Comparison of ENCODE assay signal across 20 cellular contexts in genomic region chr1:15427280-15427666, GRCh38. TPM values are rescaled to one million over a fixed set of nuclear protein-coding genes. Genes with fewer than 3 reads are reported as not detected.
DNase-seq lines count a peak whose midpoint lies in the region; ATAC-seq and TF ChIP-seq lines count a peak whose summit lies in the region.
"Had no signal": no experiment of that assay in that cellular context is flagged by ENCODE, and none has a peak within 500 bp of the region (broad histone marks: within the 10 kb centered on the region; RNA-seq: fewer than 3 reads in every experiment).

No MANE protein-coding gene starts in this region.

- H3K36me3 ChIP-seq in HEK293 (ENCODE audit: control insufficient read depth in 2 of 2, insufficient read depth in 1 of 2, low read length in 2 of 2) = peaks cover 0 to 36% of the 10 kb centered on the region in 2 experiments; a peak in 1 of 3 replicates
- peaks cover 0 to 14% of the 10 kb centered on the region in 2 donors for H3K36me3 ChIP-seq in adrenal gland (replicated peaks in 1 of 2)
- peaks cover 0 to 12% (median 2%) of the 10 kb centered on the region in 4 donors for H3K36me3 ChIP-seq in sigmoid colon
- H3K36me3 ChIP-seq: gastrocnemius medialis had no signal

- H3K27ac Mint-ChIP-seq in immature natural killer cell = peak overlapping the region in 5 of 6 donors; percentile 72 to 93 (median 85)

- intact Hi-C loops in adrenal gland (cut with DNase I) = no loop called here
- intact Hi-C loops in sigmoid colon (cut with DNase I) = loop anchor here (1.0 to 10.0 kb wide), 3 partner anchors 85 to 272 kb away; partner anchors contain the start of gene TMEM51

- TF ChIP-seq EP300 in sigmoid colon (IDR thresholded peaks at IDR 0.05) = no peak

- 30 to 68% (median 48%) methylated on average over 3 to 6 of the region's 6 CpGs for WGBS in adrenal gland, 4 donors
- WGBS in sigmoid colon, 2 donors = 36 to 68% methylated on average over 6 of the region's 6 CpGs

- no peak for TF ChIP-seq CTCF in HEK293 (tag by site-specific recombination; IDR thresholded peaks at IDR 0.05)
- peak in 1 of 6 experiments; percentile 16 for TF ChIP-seq CTCF in adrenal gland (IDR thresholded peaks at IDR 0.05)
- peak in 1 of 4 experiments; percentile 7 for TF ChIP-seq CTCF in sigmoid colon (IDR thresholded peaks at IDR 0.05)

- POLR2A ChIA-PET in HEK293 (lab: Yijun Ruan, JAX) = no interaction called here

- peak in 4 of 7 donors; percentile 50 to 59 (median 53) for DNase-seq in adrenal gland
- DNase-seq in immature natural killer cell = no peak
- DNase-seq in sigmoid colon = peak; percentile 85
- no peak for DNase-seq in NCI-H446 treated with DMSO at 0.1 percent for 48 hours (lab: John Stamatoyannopoulos, UW)
- no peak for DNase-seq in NCI-H2196 treated with DMSO at 0.1 percent for 48 hours (lab: John Stamatoyannopoulos, UW; ENCODE audit: unreplicated experiment)
- no peak for DNase-seq in activated CD8-positive, alpha-beta memory T cell treated with anti-CD3 and anti-CD28 coated beads for 24 hours
- DNase-seq: activated CD4-positive, alpha-beta T cell treated with anti-CD3 and anti-CD28 coated beads for 1 hour; activated naive CD4-positive, alpha-beta T cell; AML-193; cortex of kidney; gastrocnemius medialis; naive thymus-derived CD8-positive, alpha-beta T cell; NCI-H1694 treated with DMSO at 0.1 percent for 48 hours; NCI-H345 had no signal

- TF ChIP-seq POLR2A in adrenal gland (IDR thresholded peaks at IDR 0.05) = no peak
- no peak for TF ChIP-seq POLR2A in sigmoid colon (IDR thresholded peaks at IDR 0.05)

- H3K9me3 ChIP-seq in HEK293 (ENCODE audit: control insufficient read depth, insufficient read depth, low read depth, low read length) (no peaks in the 10 kb centered on the region), adrenal gland (replicated peaks in 1 of 3) (no peaks in the 10 kb centered on the region), sigmoid colon (no peaks in the 10 kb centered on the region)
- H3K9me3 ChIP-seq: gastrocnemius medialis had no signal

- no peaks in the 10 kb centered on the region for H3K9me3 Mint-ChIP-seq in immature natural killer cell
- H3K9me3 Mint-ChIP-seq: naive thymus-derived CD8-positive, alpha-beta T cell; T-helper 2 cell treated with Interferon-gamma antibody and Interleukin-4, amounts not matched to agents 5 μg/mL and 100 μg/mL, for 36 hours had no signal

- H3K27me3 Mint-ChIP-seq in immature natural killer cell (ENCODE audit: low read depth in 3 of 3) = peaks cover 38 to 70% (median 48%) of the 10 kb centered on the region in 3 donors
- H3K27me3 Mint-ChIP-seq: naive thymus-derived CD8-positive, alpha-beta T cell had no signal

- no peak overlapping the region for H3K4me3 Mint-ChIP-seq in immature natural killer cell
- H3K4me3 Mint-ChIP-seq: T-helper 2 cell treated with Interferon-gamma antibody and Interleukin-4, amounts not matched to agents 5 μg/mL and 100 μg/mL, for 36 hours had no signal

- no peaks in the 10 kb centered on the region for H3K4me1 ChIP-seq in HEK293 (ENCODE audit: control insufficient read depth, insufficient read depth, low read length)
- H3K4me1 ChIP-seq in adrenal gland (replicated peaks in 1 of 2) = peaks cover 7 to 29% of the 10 kb centered on the region in 2 donors
- peaks cover 0 to 42% (median 32%) of the 10 kb centered on the region in 4 donors for H3K4me1 ChIP-seq in sigmoid colon
- H3K4me1 ChIP-seq: gastrocnemius medialis had no signal

- no peak for ATAC-seq in GM18868 (IDR thresholded peaks at IDR 0.05; ENCODE audit: unreplicated experiment)
- ATAC-seq: gastrocnemius medialis; naive thymus-derived CD8-positive, alpha-beta T cell had no signal

- peaks cover 60 to 64% of the 10 kb centered on the region in 2 donors for H3K4me1 Mint-ChIP-seq in immature natural killer cell

- H3K4me3 ChIP-seq in HEK293 (ENCODE audit: low read depth, low read length) (no peak overlapping the region), adrenal gland (no peak overlapping the region), sigmoid colon (peak overlapping the region in 3 of 4 donors; percentile 14 to 35 (median 31))
- H3K4me3 ChIP-seq: gastrocnemius medialis had no signal

- H3K27ac ChIP-seq in HEK293 (ENCODE audit: extremely low read depth, low read depth, low read length) = no peak overlapping the region
- H3K27ac ChIP-seq in adrenal gland = peak overlapping the region; percentile 69 to 91 (median 78)
- H3K27ac ChIP-seq in sigmoid colon = peak overlapping the region; percentile 63 to 81 (median 78)
- H3K27ac ChIP-seq: gastrocnemius medialis had no signal

- peaks cover 9 to 38% (median 11%) of the 10 kb centered on the region in 3 donors for H3K36me3 Mint-ChIP-seq in immature natural killer cell

- H3K27me3 ChIP-seq in adrenal gland (no peaks in the 10 kb centered on the region), sigmoid colon (no peaks in the 10 kb centered on the region)
- H3K27me3 ChIP-seq: gastrocnemius medialis had no signal

- CTCF ChIA-PET in HEK293 (lab: Yijun Ruan, JAX) = interaction anchor here (0.6 to 8.5 kb wide), 3 partner anchors 13 to 123 kb away, joined by 3 to 145 read pairs (median 4); no protein-coding TSS in a partner anchor

TF ChIP-seq in HEK293, 187 proteins besides CTCF, POLR2A, EP300 and RAD21:
- TF ChIP-seq ZNF501 (tag by site-specific recombination; IDR thresholded peaks at IDR 0.05) (no peak), ZNF10 (tag by site-specific recombination; IDR thresholded peaks at IDR 0.05) (peak; percentile 41; the same call in 1 of the 2 replicates), ZBTB26 (tag by site-specific recombination; optimal IDR thresholded peaks at IDR 0.05) (no peak), ZNF621 (tag by site-specific recombination; IDR thresholded peaks at IDR 0.05) (no peak), HOXD13 (CRISPR knock-in tag; IDR thresholded peaks at IDR 0.05; ENCODE audit: borderline replicate concordance) (no peak)
- TF ChIP-seq, protein P1, sequence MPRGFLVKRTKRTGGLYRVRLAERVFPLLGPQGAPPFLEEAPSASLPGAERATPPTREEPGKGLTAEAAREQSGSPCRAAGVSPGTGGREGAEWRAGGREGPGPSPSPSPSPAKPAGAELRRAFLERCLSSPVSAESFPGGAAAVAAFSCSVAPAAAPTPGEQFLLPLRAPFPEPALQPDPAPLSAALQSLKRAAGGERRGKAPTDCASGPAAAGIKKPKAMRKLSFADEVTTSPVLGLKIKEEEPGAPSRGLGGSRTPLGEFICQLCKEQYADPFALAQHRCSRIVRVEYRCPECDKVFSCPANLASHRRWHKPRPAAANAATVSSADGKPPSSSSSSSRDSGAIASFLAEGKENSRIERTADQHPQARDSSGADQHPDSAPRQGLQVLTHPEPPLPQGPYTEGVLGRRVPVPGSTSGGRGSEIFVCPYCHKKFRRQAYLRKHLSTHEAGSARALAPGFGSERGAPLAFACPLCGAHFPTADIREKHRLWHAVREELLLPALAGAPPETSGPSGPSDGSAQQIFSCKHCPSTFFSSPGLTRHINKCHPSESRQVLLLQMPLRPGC (tag by site-specific recombination; IDR thresholded peaks at IDR 0.05) = no peak

RNA-seq across cellular contexts. Expression of gene CTRC, which starts 11.0 kb away (rescaled TPM):
- total RNA-seq in adrenal gland (1 to 10 TPM in 2 of 8 donors, under 1 TPM in 1, not detected in 5; 0.56 to 3.5 (median 3.1) TPM), sigmoid colon (not detected)
- polyA plus RNA-seq in adrenal gland (1 to 10 TPM in 1 of 3 donors, under 1 TPM in 1, not detected in 1; 0.56 to 1.3 TPM), immature natural killer cell (not detected), sigmoid colon (1 to 10 TPM in 1 of 3 donors, under 1 TPM in 1, not detected in 1; 0.34 to 1.2 TPM)
- total RNA-seq: lower leg skin, renal cortical epithelial cell had no signal

RNA-seq across cellular contexts. Expression of gene EFHD2, which starts 17.6 kb away (rescaled TPM):
- 100 to 1,000 TPM in 2 of 8 donors, 10 to 100 TPM in 6; 67.2 to 113 (median 87.9) TPM for total RNA-seq in adrenal gland
- polyA plus RNA-seq in adrenal gland = 100 to 1,000 TPM in 2 of 3 donors, 10 to 100 TPM in 1; 47.4 to 119 (median 111) TPM
- 1,000 to 10,000 TPM in 1 of 3 donors, 100 to 1,000 TPM in 2; 686 to 1,063 (median 771) TPM for polyA plus RNA-seq in immature natural killer cell
- 10 to 100 TPM; 32.7 to 47.4 (median 37.3) TPM for total RNA-seq in sigmoid colon
- 100 to 1,000 TPM; 157 to 181 (median 177) TPM for polyA plus RNA-seq in sigmoid colon

RNA-seq across cellular contexts. Expression of gene CELA2A, which starts 29.3 kb away (rescaled TPM):
- total RNA-seq in adrenal gland = 10 to 100 TPM in 4 of 8 donors, 1 to 10 TPM in 3, under 1 TPM in 1; 0.97 to 45.4 (median 9.8) TPM
- polyA plus RNA-seq in adrenal gland = 10 to 100 TPM in 1 of 3 donors, 1 to 10 TPM in 2; 1.2 to 16.4 (median 3.9) TPM
- polyA plus RNA-seq in immature natural killer cell = not detected
- not detected for total RNA-seq in sigmoid colon
- polyA plus RNA-seq in sigmoid colon = not detected
- total RNA-seq: gastrocnemius medialis; lower leg skin; naive thymus-derived CD8-positive, alpha-beta T cell; renal cortical epithelial cell; subcutaneous adipose tissue had no signal
- polyA plus RNA-seq: naive thymus-derived CD8-positive, alpha-beta T cell had no signal

RNA-seq across cellular contexts. Expression of gene CELA2B, which starts 48.6 kb away (rescaled TPM):
- total RNA-seq in adrenal gland (10 to 100 TPM in 4 of 8 donors, 1 to 10 TPM in 2, not detected in 2; 2.0 to 28.1 (median 11.5) TPM), sigmoid colon (not detected)
- polyA plus RNA-seq in adrenal gland (1 to 10 TPM in 2 of 3 donors, not detected in 1; 6.0 to 6.8 TPM), immature natural killer cell (not detected), sigmoid colon (not detected)
- total RNA-seq: gastrocnemius medialis; naive thymus-derived CD8-positive, alpha-beta T cell; renal cortical epithelial cell; subcutaneous adipose tissue had no signal
- polyA plus RNA-seq: naive thymus-derived CD8-positive, alpha-beta T cell had no signal

Comparison
In these comparisons a context has a peak if more than half of its experiments do, and no peak if none do; other contexts are left out.
1. H3K4me3 ChIP-seq: peak in sigmoid colon (3 of 4); none in HEK293 (single experiment) and adrenal gland (0 of 4).
2. DNase-seq: peak in adrenal gland (4 of 7) and sigmoid colon (single experiment); none in immature natural killer cell (0 of 3), NCI-H446 treated with DMSO at 0.1 percent for 48 hours (single experiment), NCI-H2196 treated with DMSO at 0.1 percent for 48 hours (single experiment) and activated CD8-positive, alpha-beta memory T cell treated with anti-CD3 and anti-CD28 coated beads for 24 hours (single experiment).